ENCODE assay signal across 1 cellular context in genomic region chr5:55172051-55172899, GRCh38.
TF ChIP-seq lines count a peak whose summit lies in the region.

No MANE protein-coding gene starts in this region.

TF ChIP-seq in HEK293, 187 proteins besides CTCF, POLR2A, EP300 and RAD21 (continued from another document):
- TF ChIP-seq ZBTB6 (tag by site-specific recombination; IDR thresholded peaks at IDR 0.05) (no peak), KLF16 (tag by site-specific recombination; IDR thresholded peaks at IDR 0.05) (no peak), KLF1 (tag by site-specific recombination; IDR thresholded peaks at IDR 0.05) (no peak), RBAK (tag by site-specific recombination; IDR thresholded peaks at IDR 0.05) (no peak), ZNF174 (tag by site-specific recombination; IDR thresholded peaks at IDR 0.05) (no peak), GLIS1 (tag by site-specific recombination; IDR thresholded peaks at IDR 0.05) (no peak), ZNF629 (tag by site-specific recombination; IDR thresholded peaks at IDR 0.05) (0 out of 2 replicates have a peak, but pooled peaks have one; percentile 14), ZNF658 (tag by site-specific recombination; IDR thresholded peaks at IDR 0.05) (no peak), ATF2 (tag by site-specific recombination; IDR thresholded peaks at IDR 0.05; ENCODE audit: low read depth) (no peak), ZNF777 (tag by site-specific recombination; IDR thresholded peaks at IDR 0.05; ENCODE audit: borderline replicate concordance) (no peak), ZFHX2 (tag by site-specific recombination; conservative IDR thresholded peaks at IDR 0.05) (no peak), ZNF391 (tag by site-specific recombination; IDR thresholded peaks at IDR 0.05; ENCODE audit: borderline replicate concordance, low read depth) (0 out of 2 replicates have a peak, but pooled peaks have one; percentile 26), ZNF19 (tag by site-specific recombination; IDR thresholded peaks at IDR 0.05; ENCODE audit: low read depth) (no peak), ZNF677 (tag by site-specific recombination; IDR thresholded peaks at IDR 0.05) (no peak), ZNF473 (tag by site-specific recombination; IDR thresholded peaks at IDR 0.05) (no peak), ZBTB20 (tag by site-specific recombination; IDR thresholded peaks at IDR 0.05) (no peak), ZNF514 (tag by site-specific recombination; IDR thresholded peaks at IDR 0.05) (no peak), ZNF266 (tag by site-specific recombination; IDR thresholded peaks at IDR 0.05; ENCODE audit: low read depth) (no peak), ZNF366 (tag by site-specific recombination; conservative IDR thresholded peaks at IDR 0.05) (peak; percentile 68), ZNF274 (IDR thresholded peaks at IDR 0.05; ENCODE audit: low read length) (no peak), ZNF274 (tag by site-specific recombination; IDR thresholded peaks at IDR 0.05; ENCODE audit: borderline replicate concordance) (no peak), ZNF214 (tag by site-specific recombination; IDR thresholded peaks at IDR 0.05; ENCODE audit: borderline replicate concordance) (no peak), ZNF10 (tag by site-specific recombination; IDR thresholded peaks at IDR 0.05) (peak; percentile 39; the same call in 1 of the 2 replicates), TSHZ1 (tag by site-specific recombination; IDR thresholded peaks at IDR 0.05; ENCODE audit: borderline replicate concordance) (no peak), PRDM1 (tag by site-specific recombination; IDR thresholded peaks at IDR 0.05) (no peak), ZNF707 (tag by site-specific recombination; IDR thresholded peaks at IDR 0.05) (no peak), ZEB2 (tag by site-specific recombination; IDR thresholded peaks at IDR 0.05) (peak; percentile 55), ZNF623 (tag by site-specific recombination; IDR thresholded peaks at IDR 0.05) (no peak), ZXDB (tag by site-specific recombination; IDR thresholded peaks at IDR 0.05) (no peak), ZNF792 (tag by site-specific recombination; IDR thresholded peaks at IDR 0.05) (no peak), TRIM28 (IDR thresholded peaks at IDR 0.05; ENCODE audit: borderline replicate concordance, low read length) (no peak), ZNF654 (tag by site-specific recombination; IDR thresholded peaks at IDR 0.05; ENCODE audit: low read depth) (peak; percentile 100), ZBTB44 (tag by site-specific recombination; IDR thresholded peaks at IDR 0.05) (peak; percentile 99), HOXD13 (CRISPR knock-in tag; IDR thresholded peaks at IDR 0.05; ENCODE audit: borderline replicate concordance) (no peak), PRDM10 (tag by site-specific recombination; IDR thresholded peaks at IDR 0.05) (peak; percentile 33), ZNF221 (tag by site-specific recombination; IDR thresholded peaks at IDR 0.05; ENCODE audit: borderline replicate concordance) (no peak), ZNF660 (tag by site-specific recombination; IDR thresholded peaks at IDR 0.05) (peak; percentile 86), ZNF791 (tag by site-specific recombination; IDR thresholded peaks at IDR 0.05) (no peak), ZNF433 (tag by site-specific recombination; IDR thresholded peaks at IDR 0.05; ENCODE audit: low read depth) (no peak), KLF9 (tag by site-specific recombination; IDR thresholded peaks at IDR 0.05; ENCODE audit: low read depth) (peak; percentile 48; the same call in 1 of the 2 replicates), ZNF624 (tag by site-specific recombination; IDR thresholded peaks at IDR 0.05) (no peak), ZBTB17 (tag by site-specific recombination; IDR thresholded peaks at IDR 0.05) (peak; percentile 96), ZFP37 (tag by site-specific recombination; IDR thresholded peaks at IDR 0.05) (peak; percentile 67; the same call in 1 of the 2 replicates), ZNF248 (tag by site-specific recombination; IDR thresholded peaks at IDR 0.05) (no peak), ZNF335 (tag by site-specific recombination; conservative IDR thresholded peaks at IDR 0.05) (peak; percentile 94), KLF8 (tag by site-specific recombination; IDR thresholded peaks at IDR 0.05) (peak; percentile 20; the same call in 1 of the 2 replicates), KLF10 (tag by site-specific recombination; IDR thresholded peaks at IDR 0.05) (0 out of 2 replicates have a peak, but pooled peaks have one; percentile 37), ZNF146 (tag by site-specific recombination; IDR thresholded peaks at IDR 0.05) (no peak), ZNF18 (tag by site-specific recombination; IDR thresholded peaks at IDR 0.05) (no peak), KLF7 (tag by site-specific recombination; IDR thresholded peaks at IDR 0.05; ENCODE audit: borderline replicate concordance) (no peak), ZNF843 (tag by site-specific recombination; IDR thresholded peaks at IDR 0.05) (no peak), ZBTB21 (tag by site-specific recombination; IDR thresholded peaks at IDR 0.05) (no peak), KLF17 (tag by site-specific recombination; IDR thresholded peaks at IDR 0.05) (no peak), ZNF664 (tag by site-specific recombination; IDR thresholded peaks at IDR 0.05) (no peak), ZNF169 (tag by site-specific recombination; IDR thresholded peaks at IDR 0.05) (no peak), ZNF768 (tag by site-specific recombination; IDR thresholded peaks at IDR 0.05) (0 out of 2 replicates have a peak, but pooled peaks have one; percentile 20)
